27 cellular contexts compared by ENCODE assay signal in genomic region chr7:148825338-148825737, GRCh38.
"Had no signal": no experiment of that assay in that cellular context is flagged by ENCODE, and none has a peak within 500 bp of the region (broad histone marks: within the 10 kb centered on the region; RNA-seq: fewer than 3 reads in every experiment).

No MANE protein-coding gene starts in this region.

- H2AFZ ChIP-seq: PC-9 had no signal

- H3K27ac ChIP-seq: adrenal gland, breast epithelium, colonic mucosa, PC-9 had no signal

- H3K4me2 ChIP-seq: PC-9 had no signal

- H3K27me3 ChIP-seq: adrenal gland, breast epithelium, colonic mucosa, MG63 had no signal

- H3K9me3 ChIP-seq: breast epithelium, colonic mucosa, MG63 had no signal

- H3K9me3 Mint-ChIP-seq: activated B cell treated with CpG ODN at 0.5 μM for 24 hours; activated CD4-positive, alpha-beta T cell treated with anti-CD3 and anti-CD28 coated beads, Interleukin-2, amount 10 ng/mL, durations not matched to agents 24 days and 14 days; T-cell had no signal

- H3K36me3 ChIP-seq: adrenal gland, colonic mucosa had no signal

- H3K4me1 Mint-ChIP-seq: activated B cell treated with CpG ODN at 0.5 μM for 24 hours had no signal

- H3K27me3 Mint-ChIP-seq: activated B cell treated with CpG ODN at 0.5 μM for 24 hours; activated CD4-positive, alpha-beta T cell treated with anti-CD3 and anti-CD28 coated beads, Interleukin-2, amount 10 ng/mL, durations not matched to agents 24 days and 14 days; activated naive CD8-positive, alpha-beta T cell; T-cell had no signal

- H3K27ac Mint-ChIP-seq: activated B cell treated with CpG ODN at 0.5 μM for 24 hours; activated CD4-positive, alpha-beta T cell treated with anti-CD3 and anti-CD28 coated beads, Interleukin-2, amount 10 ng/mL, durations not matched to agents 24 days and 14 days; activated naive CD8-positive, alpha-beta T cell; T-cell had no signal

- H3K4me1 ChIP-seq: breast epithelium, colonic mucosa had no signal

- H3K4me3 Mint-ChIP-seq: activated B cell treated with CpG ODN at 0.5 μM for 24 hours; activated CD4-positive, alpha-beta T cell treated with anti-CD3 and anti-CD28 coated beads, Interleukin-2, amount 10 ng/mL, durations not matched to agents 24 days and 14 days; activated naive CD8-positive, alpha-beta T cell; T-cell had no signal

- ATAC-seq: T-cell had no signal

- H3K4me3 ChIP-seq: adrenal gland, breast epithelium, colonic mucosa, MG63, PC-9 had no signal

- DNase-seq: activated B cell treated with CpG ODN at 0.5 μM for 24 hours; activated CD4-positive, alpha-beta T cell treated with anti-CD3 and anti-CD28 coated beads for 1 hour; activated CD4-positive, alpha-beta T cell treated with anti-CD3 and anti-CD28 coated beads, Interleukin-2, amount 10 ng/mL, durations not matched to agents 24 days and 14 days; activated CD4-positive, alpha-beta T cell treated with anti-CD3 and anti-CD28 coated beads, Interleukin-2, amount 50 U/mL, for 48 hours; activated effector memory CD4-positive, alpha-beta T cell treated with Interleukin-2 at 50 U/mL for 16 hours; activated naive CD4-positive, alpha-beta T cell; activated T-cell treated with anti-CD3 and anti-CD28 coated beads for 4 hours; adrenal gland; aorta; caudate nucleus; colonic mucosa; MG63; MV-4-11; NCI-H1092 treated with DMSO at 0.1 percent for 48 hours; NCI-H1417 treated with DMSO at 0.1 percent for 48 hours; NCI-H1694; NCI-H2029; NCI-H2107; NCI-H510A treated with DMSO at 0.1 percent for 48 hours; NCI-H69; PC-9; SIG-M5; T-cell; T-helper 2 cell; T1000 had no signal
